In genomic region chr6:38156818-38157565, GRCh38 we compare ENCODE assay signal across 22 cellular contexts.
DNase-seq lines count a peak whose midpoint lies in the region; ATAC-seq and TF ChIP-seq lines count a peak whose summit lies in the region.
"Had no signal": no experiment of that assay in that cellular context is flagged by ENCODE, and none has a peak within 500 bp of the region (broad histone marks: within the 10 kb centered on the region; RNA-seq: fewer than 3 reads in every experiment).

No MANE protein-coding gene starts in this region.

- H3K4me3 Mint-ChIP-seq in natural killer cell (no peak overlapping the region), HFFc6 (no peak overlapping the region)
- no peak overlapping the region for H3K4me3 Mint-ChIP-seq in natural killer cell treated with Interleukin-12 subunit alpha and Interleukin-12 subunit beta and Interleukin-15 and Interleukin-18, amount 100 ng/mL, for 72 hours
- H3K4me3 Mint-ChIP-seq: B cell, H9, IgD-negative memory B cell had no signal

- TF ChIP-seq CTCF in natural killer cell (IDR thresholded peaks at IDR 0.05) (no peak), HFFc6 (IDR thresholded peaks at IDR 0.05) (no peak)

- peak overlapping the region; percentile 41 to 62 for H3K27ac Mint-ChIP-seq in natural killer cell
- no peak overlapping the region for H3K27ac Mint-ChIP-seq in natural killer cell treated with Interleukin-12 subunit alpha and Interleukin-12 subunit beta and Interleukin-15 and Interleukin-18, amount 100 ng/mL, for 72 hours
- peak overlapping the region; percentile 43; the same call in 1 of the 2 replicates for H3K27ac Mint-ChIP-seq in HFFc6
- H3K27ac Mint-ChIP-seq: B cell had no signal

- H3K9me3 Mint-ChIP-seq in natural killer cell (no peaks in the 10 kb centered on the region), HFFc6 (peaks cover 5% of the 10 kb centered on the region; the same call in 1 of the 2 replicates)
- no peaks in the 10 kb centered on the region for H3K9me3 Mint-ChIP-seq in natural killer cell treated with Interleukin-12 subunit alpha and Interleukin-12 subunit beta and Interleukin-15 and Interleukin-18, amount 100 ng/mL, for 72 hours
- H3K9me3 Mint-ChIP-seq: H9 had no signal

- H3K27me3 Mint-ChIP-seq in natural killer cell (ENCODE audit: low read depth in 2 of 2) = no peaks in the 10 kb centered on the region
- no peaks in the 10 kb centered on the region for H3K27me3 Mint-ChIP-seq in natural killer cell treated with Interleukin-12 subunit alpha and Interleukin-12 subunit beta and Interleukin-15 and Interleukin-18, amount 100 ng/mL, for 72 hours
- H3K27me3 Mint-ChIP-seq in HFFc6 (ENCODE audit: insufficient read depth) = peaks cover 12% of the 10 kb centered on the region
- H3K27me3 Mint-ChIP-seq: B cell, IgD-negative memory B cell had no signal

- peaks cover 21 to 47% of the 10 kb centered on the region in 2 donors for H3K4me1 Mint-ChIP-seq in natural killer cell
- peaks cover 19 to 40% of the 10 kb centered on the region in 2 donors for H3K4me1 Mint-ChIP-seq in natural killer cell treated with Interleukin-12 subunit alpha and Interleukin-12 subunit beta and Interleukin-15 and Interleukin-18, amount 100 ng/mL, for 72 hours (ENCODE audit: low read depth in 2 of 2)
- peaks cover 17% of the 10 kb centered on the region for H3K4me1 Mint-ChIP-seq in HFFc6 (ENCODE audit: low read depth)

- ATAC-seq in natural killer cell (no peak), left colon (peak; percentile 6), GM21717 (IDR thresholded peaks at IDR 0.05; ENCODE audit: unreplicated experiment) (no peak)
- no peak for ATAC-seq in natural killer cell treated with Interleukin-12 subunit alpha and Interleukin-12 subunit beta and Interleukin-15 and Interleukin-18, amount 100 ng/mL, for 72 hours

- DNase-seq in natural killer cell (no peak), HFFc6 (no peak), left colon (no peak), GDM1 (lab: John Stamatoyannopoulos, UW) (no peak), NCI-H1105 (lab: John Stamatoyannopoulos, UW) (no peak)
- DNase-seq in natural killer cell treated with Interleukin-12 subunit alpha and Interleukin-12 subunit beta and Interleukin-15 and Interleukin-18, amount 100 ng/mL, for 72 hours (ENCODE audit: low spot score) = no peak
- DNase-seq: Calu3; CD8-positive, alpha-beta memory T cell; DMS79 treated with DMSO at 0.1 percent for 48 hours; GM23248; H9; NCI-H1092; NCI-H1436 treated with DMSO at 0.1 percent for 48 hours; NCI-H187 treated with DMSO at 0.1 percent for 48 hours; NCI-H446; NCI-H524 treated with DMSO at 0.1 percent for 48 hours; NCI-H774; SIG-M5; SW 1271 had no signal

- H3K36me3 Mint-ChIP-seq in natural killer cell (no peaks in the 10 kb centered on the region), HFFc6 (ENCODE audit: low read depth) (peaks cover 38% of the 10 kb centered on the region)
- H3K36me3 Mint-ChIP-seq in natural killer cell treated with Interleukin-12 subunit alpha and Interleukin-12 subunit beta and Interleukin-15 and Interleukin-18, amount 100 ng/mL, for 72 hours = no peaks in the 10 kb centered on the region

- intact Hi-C loops in natural killer cell (cut with micrococcal nuclease) (no loop called here), left colon (cut with DNase I, micrococcal nuclease) (no loop called here)

Comparison
In these comparisons a context has a peak if more than half of its experiments do, and no peak if none do; other contexts are left out.
1. H3K27ac Mint-ChIP-seq: peak in natural killer cell (2 of 2) and HFFc6 (single experiment); none in natural killer cell treated with Interleukin-12 subunit alpha and Interleukin-12 subunit beta and Interleukin-15 and Interleukin-18, amount 100 ng/mL, for 72 hours (0 of 2).